Comparison of ENCODE assay signal across 8 cellular contexts in genomic region chr2:26764906-26765305, GRCh38. TPM values are rescaled to one million over a fixed set of nuclear protein-coding genes. Genes with fewer than 3 reads are reported as not detected.
DNase-seq lines count a peak whose midpoint lies in the region; ATAC-seq and TF ChIP-seq lines count a peak whose summit lies in the region.

No MANE protein-coding gene starts in this region.

- DNase-seq in CD8-positive, alpha-beta memory T cell: no peak
- DNase-seq in PC-3 (no peak), epithelial cell of esophagus (ENCODE audit: low read depth) (no peak), UCSD-AML1 (lab: John Stamatoyannopoulos, UW; ENCODE audit: unreplicated experiment) (no peak), cortex of kidney (lab: John Stamatoyannopoulos, UW) (no peak)

- ATAC-seq in PC-3 (peak; percentile 5; the same call in 1 of the 2 replicates), GM19023 (IDR thresholded peaks at IDR 0.05; ENCODE audit: unreplicated experiment) (no peak), GM21825 (IDR thresholded peaks at IDR 0.05; ENCODE audit: unreplicated experiment) (no peak)

- CTCF ChIA-PET in CD8-positive, alpha-beta memory T cell (lab: Charles Lee): interaction anchor here (1.1 to 1.3 kb wide), 2 partner anchors 14 to 19 kb away, joined by 3 read pairs; no protein-coding TSS in a partner anchor
- CTCF ChIA-PET in PC-3 (lab: Charles Lee): no interaction called here

- H2AFZ ChIP-seq in PC-3 (ENCODE audit: low read length): peak overlapping the region; percentile 90

- no peaks in the 10 kb centered on the region for H3F3A ChIP-seq in PC-3 (ENCODE audit: low read length, unreplicated experiment)

- H3K36me3 ChIP-seq in CD8-positive, alpha-beta memory T cell (ENCODE audit: insufficient read depth, low read length): no peaks in the 10 kb centered on the region
- H3K36me3 ChIP-seq in PC-3 (ENCODE audit: low read depth, low read length) (peaks cover 3% of the 10 kb centered on the region; the same call in 1 of the 2 replicates), neutrophil (no peaks in the 10 kb centered on the region)

- intact Hi-C loops in PC-3 (cut with micrococcal nuclease): no loop called here

- 0 out of 2 replicates have a peak, but pooled peaks cover 3% of the 10 kb centered on the region for H4K20me1 ChIP-seq in PC-3 (ENCODE audit: low read length)

- H3K4me3 Mint-ChIP-seq in CD8-positive, alpha-beta memory T cell: peak overlapping the region; percentile 87 to 99 (median 93)

- H3K4me2 ChIP-seq in PC-3 (ENCODE audit: low read length): peak overlapping the region; percentile 94

- H3K4me1 ChIP-seq in CD8-positive, alpha-beta memory T cell (ENCODE audit: insufficient read depth, low read length): peaks cover 30% of the 10 kb centered on the region
- H3K4me1 ChIP-seq in PC-3 (ENCODE audit: insufficient read depth, low read length) (peaks cover 18% of the 10 kb centered on the region), neutrophil (ENCODE audit: control insufficient read depth in 1 of 2, insufficient read depth in 1 of 2, low read depth in 1 of 2, low read length in 1 of 2) (peaks cover 32 to 37% of the 10 kb centered on the region in 2 experiments)

- TF ChIP-seq CTCF in PC-3 (conservative IDR thresholded peaks at IDR 0.05; ENCODE audit: low read depth, low read length) (no peak), epithelial cell of esophagus (IDR thresholded peaks at IDR 0.05; ENCODE audit: insufficient read depth, low read depth, low read length, missing control alignments) (no peak), neutrophil (IDR thresholded peaks at IDR 0.05) (no peak)

- no peaks in the 10 kb centered on the region for H3K9me2 ChIP-seq in PC-3 (replicated peaks; ENCODE audit: low read length)

- POLR2A ChIA-PET in CD8-positive, alpha-beta memory T cell (lab: Charles Lee): interaction anchor here (0.6 to 1.0 kb wide), 3 partner anchors 17 to 21 kb away, joined by 3 to 10 read pairs (median 3); partner anchors contain the start of gene CENPA
- POLR2A ChIA-PET in PC-3 (lab: Charles Lee; ENCODE audit: unreplicated experiment): interaction anchor here (0.6 kb wide), 2 partner anchors 108 to 148 kb away, joined by 4 to 12 read pairs; no protein-coding TSS in a partner anchor

- peaks cover 61% of the 10 kb centered on the region for H3K79me2 ChIP-seq in PC-3 (ENCODE audit: low read length)

- peaks cover 0 to 8% (median 0%) of the 10 kb centered on the region in 3 donors for H3K36me3 Mint-ChIP-seq in CD8-positive, alpha-beta memory T cell

- peak overlapping the region; percentile 78 for H3K4me3 ChIP-seq in CD8-positive, alpha-beta memory T cell (ENCODE audit: low read length)
- peak overlapping the region; percentile 89 for H3K4me3 ChIP-seq in PC-3 (ENCODE audit: low read length)
- peak overlapping the region; percentile 95 for H3K4me3 ChIP-seq in epithelial cell of esophagus (ENCODE audit: low read length)
- peak overlapping the region; percentile 93 to 96 for H3K4me3 ChIP-seq in neutrophil (ENCODE audit: low read depth in 1 of 2, low read length in 1 of 2)

- no peaks in the 10 kb centered on the region for H3K9me3 ChIP-seq in CD8-positive, alpha-beta memory T cell (ENCODE audit: low read length)
- no peaks in the 10 kb centered on the region for H3K9me3 ChIP-seq in PC-3 (ENCODE audit: low read length)
- no peaks in the 10 kb centered on the region for H3K9me3 ChIP-seq in neutrophil

- peaks cover 33 to 58% (median 38%) of the 10 kb centered on the region in 3 donors for H3K4me1 Mint-ChIP-seq in CD8-positive, alpha-beta memory T cell

- H3K27ac ChIP-seq in CD8-positive, alpha-beta memory T cell (ENCODE audit: low read depth, low read length): peak overlapping the region; percentile 88
- no peak overlapping the region for H3K27ac ChIP-seq in PC-3 (ENCODE audit: low read length)
- peak overlapping the region; percentile 77 for H3K27ac ChIP-seq in neutrophil

- no peaks in the 10 kb centered on the region for H3K27me3 Mint-ChIP-seq in CD8-positive, alpha-beta memory T cell

- peak overlapping the region; percentile 85 to 99 (median 96) for H3K27ac Mint-ChIP-seq in CD8-positive, alpha-beta memory T cell

- BruUV-seq in PC-3 (replicated peaks; lab: Mats Ljungman, UMichigan): no TSS peak

- H3K9ac ChIP-seq in PC-3 (ENCODE audit: low read length): peak overlapping the region; percentile 86

- no peaks in the 10 kb centered on the region for H3K27me3 ChIP-seq in CD8-positive, alpha-beta memory T cell (ENCODE audit: insufficient read depth, low read length, poor library complexity, severe bottlenecking)
- H3K27me3 ChIP-seq in PC-3 (ENCODE audit: low read length): no peaks in the 10 kb centered on the region
- peaks cover 29% of the 10 kb centered on the region for H3K27me3 ChIP-seq in neutrophil

- no peaks in the 10 kb centered on the region for H3K9me3 Mint-ChIP-seq in CD8-positive, alpha-beta memory T cell

RNA-seq across cellular contexts. Expression of gene SLC35F6, which starts 0.8 kb away (rescaled TPM):
- 10 to 100 TPM; 11.5 to 12.1 TPM for total RNA-seq in CD8-positive, alpha-beta memory T cell
- 6.7 TPM for polyA plus RNA-seq in CD8-positive, alpha-beta memory T cell
- total RNA-seq in PC-3 (2014; rRNA removed): 33.9 and 43.8 TPM in 2 replicates

RNA-seq across cellular contexts. Expression of gene CENPA, which starts 20.9 kb away (rescaled TPM):
- 10 to 100 TPM; 18.2 to 21.6 TPM for total RNA-seq in CD8-positive, alpha-beta memory T cell
- polyA plus RNA-seq in CD8-positive, alpha-beta memory T cell: 0.70 TPM
- total RNA-seq in PC-3 (2014; rRNA removed): 40.8 and 42.4 TPM in 2 replicates
